In the genomic region with DNA sequence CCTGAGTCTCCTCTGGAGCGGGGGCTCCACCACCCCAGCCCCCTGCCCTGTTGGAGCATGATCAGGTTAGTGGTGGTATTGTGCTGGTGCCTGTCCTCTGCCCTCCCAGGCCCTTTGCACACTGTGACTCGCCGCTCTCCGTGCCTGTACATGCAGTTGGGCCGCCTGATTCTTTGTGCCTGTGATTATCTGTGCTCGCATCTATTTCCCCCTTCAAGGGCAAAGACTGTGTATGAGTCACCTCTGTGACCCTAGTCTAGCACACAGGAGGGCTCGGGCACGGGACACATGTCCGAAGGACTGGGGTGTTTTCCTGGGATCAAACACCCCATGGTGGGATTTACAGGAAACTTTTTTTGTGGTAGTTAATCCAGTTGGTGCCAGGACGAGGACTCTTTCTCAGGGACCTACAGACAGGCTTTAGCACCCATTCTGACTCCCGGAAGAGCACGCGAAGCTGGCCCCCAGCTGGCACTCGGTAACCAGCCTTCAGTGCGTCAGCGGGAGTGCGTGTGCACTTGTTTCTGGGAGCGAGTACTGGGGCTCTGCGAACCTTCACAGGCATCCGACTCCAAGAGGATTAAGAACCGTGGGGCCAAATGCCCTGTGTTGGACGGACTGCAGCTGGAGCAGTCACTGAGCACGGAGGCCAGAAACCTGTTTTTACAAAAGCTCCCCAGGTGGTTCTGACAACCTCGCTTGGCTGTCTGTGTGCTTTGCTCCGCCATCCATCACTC, we compare ENCODE assay signal across 13 cellular contexts. TPM values are rescaled to one million over a fixed set of nuclear protein-coding genes. Genes with fewer than 3 reads are reported as not detected.
DNase-seq lines count a peak whose midpoint lies in the region; ATAC-seq, FAIRE-seq and TF ChIP-seq lines count a peak whose summit lies in the region.
"Had no signal": no experiment of that assay in that cellular context is flagged by ENCODE, and none has a peak within 500 bp of the region (broad histone marks: within the 10 kb centered on the region; RNA-seq: fewer than 3 reads in every experiment).

No MANE protein-coding gene starts in this region.

- H3K27me3 ChIP-seq in HUES48 (ENCODE audit: control insufficient read depth, insufficient read depth, low read length) (no peaks in the 10 kb centered on the region), skeletal muscle tissue (ENCODE audit: control insufficient read depth in 3 of 3, insufficient read depth in 3 of 3, low read length in 3 of 3) (no peaks in the 10 kb centered on the region)

- no peaks in the 10 kb centered on the region for H3K9me3 ChIP-seq in HUES48 (ENCODE audit: control insufficient read depth, insufficient read depth, low read length)
- H3K9me3 ChIP-seq in skeletal muscle tissue (ENCODE audit: control insufficient read depth in 3 of 3, low read length in 3 of 3) = no peaks in the 10 kb centered on the region

- no peak for TF ChIP-seq POLR2A in H54 (IDR thresholded peaks at IDR 0.05; ENCODE audit: low read depth, low read length)

- peak overlapping the region; percentile 37 for H3K27ac ChIP-seq in HUES48 (ENCODE audit: low read depth, low read length)
- H3K27ac ChIP-seq in skeletal muscle tissue (ENCODE audit: low read depth, low read length) = peak overlapping the region; percentile 83

- intact Hi-C loops in left cardiac atrium (cut with DNase I) = no loop called here

- no peak for FAIRE-seq in H54 (lab: Jason Lieb, UNC)

- no peak overlapping the region for H3K4me3 ChIP-seq in HUES48 (ENCODE audit: low read depth, low read length)
- H3K4me3 ChIP-seq in skeletal muscle tissue (ENCODE audit: low read length in 3 of 3) = peak overlapping the region; percentile 31 to 65 (median 64)

- H3K36me3 ChIP-seq in HUES48 (ENCODE audit: control insufficient read depth, insufficient read depth, low read length) = 0 out of 2 replicates have a peak, but pooled peaks cover 3% of the 10 kb centered on the region
- no peaks in the 10 kb centered on the region for H3K36me3 ChIP-seq in skeletal muscle tissue (ENCODE audit: control insufficient read depth in 3 of 3, insufficient read depth in 3 of 3, low read length in 3 of 3)

- H3K4me1 ChIP-seq in HUES48 (ENCODE audit: control insufficient read depth, insufficient read depth, low read length) = peaks cover 45% of the 10 kb centered on the region
- peaks cover 82 to 98% (median 86%) of the 10 kb centered on the region in 3 donors for H3K4me1 ChIP-seq in skeletal muscle tissue (ENCODE audit: control insufficient read depth in 3 of 3, insufficient read depth in 3 of 3, low read length in 3 of 3)

- no peak overlapping the region for H3K9ac ChIP-seq in HUES48 (ENCODE audit: low read depth, low read length)
- peak overlapping the region; percentile 25 to 83 (median 58) for H3K9ac ChIP-seq in skeletal muscle tissue (ENCODE audit: low read depth in 1 of 3, low read length in 3 of 3)

- ATAC-seq in left cardiac atrium (peak; percentile 20 to 24), GM19463 (IDR thresholded peaks at IDR 0.05; ENCODE audit: unreplicated experiment) (no peak)
- ATAC-seq: naive thymus-derived CD4-positive, alpha-beta T cell had no signal

- peak; percentile 43 for DNase-seq in astrocyte of the hippocampus (ENCODE audit: low read depth, low spot score)
- DNase-seq in left cardiac atrium = peak; percentile 50
- DNase-seq in SIG-M5 treated with dmso at 0.1 percent for 504 hours (lab: John Stamatoyannopoulos, UW; ENCODE audit: unreplicated experiment) = no peak
- no peak for DNase-seq in T-helper 2 cell
- no peak for DNase-seq in H54 (ENCODE audit: insufficient read length, low spot score)
- DNase-seq: activated CD4-positive, CD25-positive, alpha-beta regulatory T cell treated with anti-CD3 and anti-CD28 coated beads, Interleukin-2, amount 50 U/mL, for 72 hours; activated naive CD4-positive, alpha-beta T cell treated with anti-CD3 and anti-CD28 coated beads, Interleukin-2, amount 50 U/mL, for 16 hours; EL; KBM-7; naive thymus-derived CD4-positive, alpha-beta T cell had no signal

RNA-seq across cellular contexts. Expression of a gene that starts 6.7 kb away (rescaled TPM):
- total RNA-seq in left cardiac atrium = 10 to 100 TPM; 19.4 to 21.4 TPM
- total RNA-seq in skeletal muscle tissue = 16.2 TPM

RNA-seq across cellular contexts. Expression of a gene that starts 20.6 kb away (rescaled TPM):
- total RNA-seq in left cardiac atrium = 10 to 100 TPM; 13.9 to 14.1 TPM
- total RNA-seq in skeletal muscle tissue = 16.7 TPM

RNA-seq across cellular contexts. Expression of a gene that starts 23.4 kb away (rescaled TPM):
- total RNA-seq in left cardiac atrium (under 1 TPM; 0.44 to 0.73 TPM), skeletal muscle tissue (not detected)

Comparison
In these comparisons a context has a peak if more than half of its experiments do, and no peak if none do; other contexts are left out.
1. DNase-seq: peak in astrocyte of the hippocampus (single experiment) and left cardiac atrium (single experiment); none in SIG-M5 treated with dmso at 0.1 percent for 504 hours (single experiment), T-helper 2 cell (0 of 5) and H54 (single experiment).